In genomic region chr14:85530626-85531025, GRCh38 we compare ENCODE assay signal across 1 cellular context.
TF ChIP-seq lines count a peak whose summit lies in the region.

No MANE protein-coding gene starts in this region.

TF ChIP-seq in SK-N-SH, 30 proteins besides CTCF, POLR2A, EP300 and RAD21 (continued from another document):
- TF ChIP-seq, protein P1, sequence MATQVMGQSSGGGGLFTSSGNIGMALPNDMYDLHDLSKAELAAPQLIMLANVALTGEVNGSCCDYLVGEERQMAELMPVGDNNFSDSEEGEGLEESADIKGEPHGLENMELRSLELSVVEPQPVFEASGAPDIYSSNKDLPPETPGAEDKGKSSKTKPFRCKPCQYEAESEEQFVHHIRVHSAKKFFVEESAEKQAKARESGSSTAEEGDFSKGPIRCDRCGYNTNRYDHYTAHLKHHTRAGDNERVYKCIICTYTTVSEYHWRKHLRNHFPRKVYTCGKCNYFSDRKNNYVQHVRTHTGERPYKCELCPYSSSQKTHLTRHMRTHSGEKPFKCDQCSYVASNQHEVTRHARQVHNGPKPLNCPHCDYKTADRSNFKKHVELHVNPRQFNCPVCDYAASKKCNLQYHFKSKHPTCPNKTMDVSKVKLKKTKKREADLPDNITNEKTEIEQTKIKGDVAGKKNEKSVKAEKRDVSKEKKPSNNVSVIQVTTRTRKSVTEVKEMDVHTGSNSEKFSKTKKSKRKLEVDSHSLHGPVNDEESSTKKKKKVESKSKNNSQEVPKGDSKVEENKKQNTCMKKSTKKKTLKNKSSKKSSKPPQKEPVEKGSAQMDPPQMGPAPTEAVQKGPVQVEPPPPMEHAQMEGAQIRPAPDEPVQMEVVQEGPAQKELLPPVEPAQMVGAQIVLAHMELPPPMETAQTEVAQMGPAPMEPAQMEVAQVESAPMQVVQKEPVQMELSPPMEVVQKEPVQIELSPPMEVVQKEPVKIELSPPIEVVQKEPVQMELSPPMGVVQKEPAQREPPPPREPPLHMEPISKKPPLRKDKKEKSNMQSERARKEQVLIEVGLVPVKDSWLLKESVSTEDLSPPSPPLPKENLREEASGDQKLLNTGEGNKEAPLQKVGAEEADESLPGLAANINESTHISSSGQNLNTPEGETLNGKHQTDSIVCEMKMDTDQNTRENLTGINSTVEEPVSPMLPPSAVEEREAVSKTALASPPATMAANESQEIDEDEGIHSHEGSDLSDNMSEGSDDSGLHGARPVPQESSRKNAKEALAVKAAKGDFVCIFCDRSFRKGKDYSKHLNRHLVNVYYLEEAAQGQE (IDR thresholded peaks at IDR 0.05; ENCODE audit: low read depth, low read length), result no peak
